Comparison of ENCODE assay signal across 12 cellular contexts in the genomic region with DNA sequence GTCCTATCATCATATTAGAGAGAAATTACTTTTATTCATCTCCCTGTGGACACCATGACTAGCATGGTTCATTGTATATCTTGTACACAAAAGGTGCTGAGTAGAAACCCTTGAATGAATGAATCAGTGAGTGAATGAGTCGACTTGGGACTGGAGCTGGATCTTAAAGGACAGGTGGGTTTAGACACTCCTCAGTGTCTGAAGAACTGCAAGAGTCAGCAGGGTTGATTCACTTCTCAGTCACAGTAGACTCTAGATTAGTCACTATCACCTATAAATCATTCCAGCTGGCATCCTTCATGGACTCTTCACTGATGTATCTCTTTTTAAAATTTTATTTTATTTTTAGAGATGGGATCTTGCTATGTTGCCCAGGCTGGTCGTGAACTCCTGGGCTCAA. TPM values are rescaled to one million over a fixed set of nuclear protein-coding genes. Genes with fewer than 3 reads are reported as not detected.
DNase-seq lines count a peak whose midpoint lies in the region; ATAC-seq and TF ChIP-seq lines count a peak whose summit lies in the region.
"Had no signal": no experiment of that assay in that cellular context is flagged by ENCODE, and none has a peak within 500 bp of the region (broad histone marks: within the 10 kb centered on the region; RNA-seq: fewer than 3 reads in every experiment).

No MANE protein-coding gene starts in this region.

- peak overlapping the region; percentile 54 for H3K4me2 ChIP-seq in hepatocyte

- H3K36me3 ChIP-seq in hepatocyte (replicated peaks; ENCODE audit: insufficient read depth, low read depth) (no peaks in the 10 kb centered on the region), transverse colon (no peaks in the 10 kb centered on the region)
- H3K36me3 ChIP-seq: lower lobe of right lung had no signal

- DNase-seq in stimulated activated CD4-positive, alpha-beta T cell treated with anti-CD3 and anti-CD28 coated beads, Interleukin-1b, Interleukin-23, amount 100 ng/mL, for 48 hours = peak; percentile 7
- no peak for DNase-seq in stimulated activated CD4-positive, alpha-beta T cell treated with anti-CD3 and anti-CD28 coated beads, Interleukin-4, amount 100 ng/mL, for 24 hours
- DNase-seq in RKO (ENCODE audit: low spot score) (peak; percentile 88), hepatocyte (ENCODE audit: low spot score) (no peak), transverse colon (no peak), NCI-H1436 (lab: John Stamatoyannopoulos, UW) (no peak)
- DNase-seq in stimulated activated naive CD4-positive, alpha-beta T cell (lab: John Stamatoyannopoulos, UW) = no peak
- DNase-seq: activated gamma-delta T cell treated with Interleukin-2 at 50 U/mL for 16 hours; naive thymus-derived CD8-positive, alpha-beta T cell had no signal

- H3K4me3 ChIP-seq in hepatocyte (no peak overlapping the region), transverse colon (no peak overlapping the region)
- H3K4me3 ChIP-seq: lower lobe of right lung, SK-N-MC had no signal

- TF ChIP-seq CTCF in hepatocyte (IDR thresholded peaks at IDR 0.05; ENCODE audit: poor library complexity) = no peak
- no peak for TF ChIP-seq CTCF in transverse colon (IDR thresholded peaks at IDR 0.05)

- H3K27ac ChIP-seq in hepatocyte (peak overlapping the region; percentile 7), transverse colon (peak overlapping the region; percentile 31 to 69 (median 63))
- H3K27ac ChIP-seq: SK-N-MC had no signal

- in situ Hi-C loops in transverse colon (cut with MboI; ENCODE audit: low pct_ligation_motif_present in 1 of 4, low pct_unique_long_range_greater_than_20kb in 1 of 4, low sequenced_read_pairs in 3 of 4) = no loop called here

- H2AFZ ChIP-seq in hepatocyte = no peak overlapping the region

- no peak for TF ChIP-seq POLR2A in transverse colon (IDR thresholded peaks at IDR 0.05)

- H3K9me3 ChIP-seq in hepatocyte (ENCODE audit: low read depth) = no peaks in the 10 kb centered on the region
- H3K9me3 ChIP-seq in transverse colon = no peaks in the 10 kb centered on the region
- H3K9me3 ChIP-seq: lower lobe of right lung had no signal

- H3K4me1 ChIP-seq in hepatocyte (ENCODE audit: insufficient read depth) (peaks cover 8% of the 10 kb centered on the region), transverse colon (peaks cover 0 to 17% (median 7%) of the 10 kb centered on the region in 4 donors)

- H3K27me3 ChIP-seq in hepatocyte (no peaks in the 10 kb centered on the region), transverse colon (no peaks in the 10 kb centered on the region)

- ATAC-seq in GM21576 (IDR thresholded peaks at IDR 0.05; ENCODE audit: unreplicated experiment) = no peak
- ATAC-seq: naive thymus-derived CD8-positive, alpha-beta T cell had no signal

- no peaks in the 10 kb centered on the region for H3K9me2 ChIP-seq in hepatocyte (replicated peaks; ENCODE audit: insufficient read depth)

- no peak for TF ChIP-seq EP300 in transverse colon (IDR thresholded peaks at IDR 0.05; ENCODE audit: low read depth)

- no peaks in the 10 kb centered on the region for H3K79me2 ChIP-seq in hepatocyte

- WGBS in hepatocyte (ENCODE audit: low lambda C conversion rate, missing lambda C conversion rate) = 80% methylated on average over 2 of the region's 2 CpGs
- WGBS in transverse colon (ENCODE audit: low coverage in 1 of 2), 2 donors = 43 to 45% methylated on average over 2 of the region's 2 CpGs

- intact Hi-C loops in transverse colon (cut with DNase I; ENCODE audit: low total_unique reads) = no loop called here

- H4K20me1 ChIP-seq in hepatocyte (ENCODE audit: insufficient read depth, poor library complexity, severe bottlenecking) = no peaks in the 10 kb centered on the region

RNA-seq across cellular contexts. Expression of a gene that starts 30.1 kb away (rescaled TPM):
- total RNA-seq in hepatocyte = 0.44 and 1.4 TPM in 2 replicates
- 2.9 and 3.4 TPM in 2 replicates for polyA plus RNA-seq in hepatocyte
- total RNA-seq in transverse colon = 1 to 10 TPM in 3 of 4 donors, under 1 TPM in 1; 0.75 to 8.4 (median 4.2) TPM

Comparison
In these comparisons a context has a peak if more than half of its experiments do, and no peak if none do; other contexts are left out.
1. DNase-seq: peak in stimulated activated CD4-positive, alpha-beta T cell treated with anti-CD3 and anti-CD28 coated beads, Interleukin-1b, Interleukin-23, amount 100 ng/mL, for 48 hours (single experiment) and RKO (single experiment); none in stimulated activated CD4-positive, alpha-beta T cell treated with anti-CD3 and anti-CD28 coated beads, Interleukin-4, amount 100 ng/mL, for 24 hours (single experiment), hepatocyte (single experiment), transverse colon (single experiment), NCI-H1436 (single experiment) and stimulated activated naive CD4-positive, alpha-beta T cell (0 of 6).